Comparison of ENCODE assay signal across 9 cellular contexts in the genomic region with DNA sequence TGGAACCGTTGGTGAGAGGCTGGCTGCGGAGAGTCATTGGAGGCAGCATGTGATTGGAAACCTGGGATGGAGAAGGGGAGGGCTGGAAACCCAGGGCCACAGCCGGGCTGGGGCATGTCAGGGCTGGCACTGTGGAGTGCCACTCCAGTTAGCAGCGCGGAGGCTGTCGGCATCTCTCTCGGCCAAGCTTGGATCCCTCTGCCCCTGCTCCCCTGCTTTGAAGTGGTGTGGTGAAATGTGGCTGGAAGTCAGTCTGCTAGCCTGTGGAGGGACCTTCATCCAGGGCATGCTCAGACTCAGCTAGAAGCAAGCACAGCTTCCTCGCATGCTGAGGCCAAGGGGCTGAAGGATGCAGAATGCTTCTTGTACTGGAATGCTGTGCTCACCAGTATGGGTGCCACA. TPM values are rescaled to one million over a fixed set of nuclear protein-coding genes. Genes with fewer than 3 reads are reported as not detected.
DNase-seq lines count a peak whose midpoint lies in the region; ATAC-seq, FAIRE-seq and TF ChIP-seq lines count a peak whose summit lies in the region.
"Had no signal": no experiment of that assay in that cellular context is flagged by ENCODE, and none has a peak within 500 bp of the region (broad histone marks: within the 10 kb centered on the region; RNA-seq: fewer than 3 reads in every experiment).

No MANE protein-coding gene starts in this region.

- H3K27ac ChIP-seq in DND-41 (ENCODE audit: low read length) (no peak overlapping the region), gastrocnemius medialis (peak overlapping the region; percentile 64 to 74 (median 70))

- intact Hi-C loops in gastrocnemius medialis (cut with DNase I; ENCODE audit: low total_unique reads): no loop called here

- H3K4me2 ChIP-seq in DND-41 (ENCODE audit: insufficient read depth, low read length): no peak overlapping the region

- no peak overlapping the region for H3K4me3 ChIP-seq in DND-41 (ENCODE audit: low read depth in 1 of 2, low read length in 2 of 2)
- peak overlapping the region; percentile 3 for H3K4me3 ChIP-seq in fibroblast of mammary gland (ENCODE audit: control insufficient read depth, low read depth, low read length)
- H3K4me3 ChIP-seq in gastrocnemius medialis: peak overlapping the region in 2 of 4 donors; percentile 5 to 27

- TF ChIP-seq CTCF in DND-41 (IDR thresholded peaks at IDR 0.05; ENCODE audit: borderline replicate concordance, extremely low read depth, low read length, poor library complexity, severe bottlenecking) (no peak), fibroblast of mammary gland (conservative IDR thresholded peaks at IDR 0.05; ENCODE audit: control insufficient read depth, insufficient read depth, low read depth, low read length) (no peak), gastrocnemius medialis (IDR thresholded peaks at IDR 0.05 in 4 of 5, conservative IDR thresholded peaks at IDR 0.05 in 1 of 5) (no peak)

- no peak for FAIRE-seq in GM12891 (lab: Jason Lieb, UNC)

- DNase-seq in DND-41 (peak; percentile 26), NCI-H524 (lab: John Stamatoyannopoulos, UW) (peak; percentile 63 to 80), fibroblast of mammary gland (ENCODE audit: low read depth) (peak; percentile 69), gastrocnemius medialis (peak in 1 of 2 donors; percentile 57), putamen (ENCODE audit: low spot score) (no peak), GM12891 (ENCODE audit: insufficient read length, low spot score) (no peak)
- DNase-seq in stimulated activated CD4-positive, alpha-beta T cell treated with anti-CD3 and anti-CD28 coated beads, Interleukin-15, amount 100 ng/mL, for 24 hours: no peak
- DNase-seq in effector memory CD8-positive, alpha-beta T cell: no peak
- DNase-seq: activated CD4-positive, alpha-beta T cell treated with anti-CD3 and anti-CD28 coated beads, Interleukin-2, amount 50 U/mL, for 1 hour had no signal

- peaks cover 65 to 67% of the 10 kb centered on the region in 2 donors for H3K4me1 Mint-ChIP-seq in effector memory CD8-positive, alpha-beta T cell (ENCODE audit: low read depth in 2 of 2)

- in situ Hi-C loops in gastrocnemius medialis (cut with MboI; ENCODE audit: low sequenced_read_pairs in 4 of 4): loop anchor here in 1 of 4 donors (10.0 kb wide), 1 partner anchor 218 kb away; no protein-coding TSS in a partner anchor

- peaks cover 5% of the 10 kb centered on the region for H3K36me3 Mint-ChIP-seq in effector memory CD8-positive, alpha-beta T cell (ENCODE audit: insufficient read depth)

- H3K9me3 Mint-ChIP-seq in effector memory CD8-positive, alpha-beta T cell: no peaks in the 10 kb centered on the region

- H3K9me3 ChIP-seq in DND-41 (ENCODE audit: insufficient read depth, low read length, severe bottlenecking) (no peaks in the 10 kb centered on the region), gastrocnemius medialis (no peaks in the 10 kb centered on the region)

- no peaks in the 10 kb centered on the region for H3K27me3 Mint-ChIP-seq in effector memory CD8-positive, alpha-beta T cell

- no peak for TF ChIP-seq POLR2A in gastrocnemius medialis (IDR thresholded peaks at IDR 0.05)
- TF ChIP-seq POLR2A in GM12891 (IDR thresholded peaks at IDR 0.05; ENCODE audit: low read depth, low read length): no peak

- H2AFZ ChIP-seq in DND-41 (ENCODE audit: low read depth, low read length): no peak overlapping the region

- peak overlapping the region in 1 of 2 donors; percentile 76 for H3K27ac Mint-ChIP-seq in effector memory CD8-positive, alpha-beta T cell

- H3K36me3 ChIP-seq in DND-41 (ENCODE audit: insufficient read depth, low read length) (no peaks in the 10 kb centered on the region), gastrocnemius medialis (no peaks in the 10 kb centered on the region)

- H3K9ac ChIP-seq in DND-41 (ENCODE audit: low read depth, low read length): no peak overlapping the region

- ATAC-seq in DND-41 (ENCODE audit: insufficient read depth, low read depth): peak; percentile 24
- peak; percentile 54 to 61 for ATAC-seq in gastrocnemius medialis
- no peak for ATAC-seq in effector memory CD8-positive, alpha-beta T cell (replicated peaks)

- peaks cover 26% of the 10 kb centered on the region for H3K4me1 ChIP-seq in DND-41 (ENCODE audit: insufficient read depth, low read length)
- peaks cover 52 to 58% of the 10 kb centered on the region in 2 donors for H3K4me1 ChIP-seq in gastrocnemius medialis

- H3K79me2 ChIP-seq in DND-41 (ENCODE audit: insufficient read depth, low read length): no peaks in the 10 kb centered on the region

- no peak overlapping the region for H3K4me3 Mint-ChIP-seq in effector memory CD8-positive, alpha-beta T cell

- peaks cover 6% of the 10 kb centered on the region; the same call in 1 of the 2 replicates for H4K20me1 ChIP-seq in DND-41 (ENCODE audit: insufficient read depth, low read length)

- H3K27me3 ChIP-seq in DND-41 (ENCODE audit: insufficient read depth, low read length, poor library complexity) (peaks cover 2% of the 10 kb centered on the region), gastrocnemius medialis (no peaks in the 10 kb centered on the region)

TF ChIP-seq in GM12891, 5 proteins besides CTCF, POLR2A, EP300 and RAD21:
- TF ChIP-seq TAF1 (IDR thresholded peaks at IDR 0.05; ENCODE audit: low read depth, low read length): no peak

RNA-seq across cellular contexts. Expression of gene SLCO3A1, which starts 13.5 kb away (rescaled TPM):
- 1 to 10 TPM; 1.3 to 3.6 (median 3.0) TPM for total RNA-seq in gastrocnemius medialis
- not detected for polyA plus RNA-seq in GM12891 (2012; ENCODE audit: low read depth, missing spikeins)

Comparison
In these comparisons a context has a peak if more than half of its experiments do, and no peak if none do; other contexts are left out.
1. DNase-seq: peak in DND-41 (single experiment), NCI-H524 (2 of 2) and fibroblast of mammary gland (single experiment); none in stimulated activated CD4-positive, alpha-beta T cell treated with anti-CD3 and anti-CD28 coated beads, Interleukin-15, amount 100 ng/mL, for 24 hours (single experiment), effector memory CD8-positive, alpha-beta T cell (0 of 3), putamen (single experiment) and GM12891 (single experiment).